Comparison of ENCODE assay signal across 25 cellular contexts in the genomic region with DNA sequence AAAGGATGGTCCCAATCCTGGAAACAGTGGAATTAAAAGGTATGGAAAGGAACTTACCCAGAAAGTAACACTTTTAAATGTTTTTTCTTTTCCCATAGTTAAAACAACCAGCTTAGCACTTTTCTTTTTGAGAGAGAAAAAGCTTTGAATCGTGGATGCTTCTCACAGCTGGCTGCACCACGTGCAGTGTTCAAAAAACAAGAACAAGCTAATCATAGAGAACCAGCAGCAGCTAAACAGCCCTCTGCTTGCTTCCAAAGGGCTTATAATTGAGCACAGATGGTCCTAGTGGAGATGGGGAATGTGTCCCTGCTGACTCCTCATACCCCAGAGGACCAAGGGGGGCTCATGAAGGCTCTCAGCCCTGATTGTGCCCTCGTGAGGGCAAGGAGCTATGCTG. TPM values are rescaled to one million over a fixed set of nuclear protein-coding genes. Genes with fewer than 3 reads are reported as not detected.
DNase-seq lines count a peak whose midpoint lies in the region; ATAC-seq and TF ChIP-seq lines count a peak whose summit lies in the region.
"Had no signal": no experiment of that assay in that cellular context is flagged by ENCODE, and none has a peak within 500 bp of the region (broad histone marks: within the 10 kb centered on the region; RNA-seq: fewer than 3 reads in every experiment).

No MANE protein-coding gene starts in this region.

- no peaks in the 10 kb centered on the region for H3K9me3 Mint-ChIP-seq in activated naive CD4-positive, alpha-beta T cell treated with anti-CD3 and anti-CD28 coated beads, Interleukin-2, amount 50 U/mL, for 24 hours

- TF ChIP-seq CTCF in tibial artery (IDR thresholded peaks at IDR 0.05), result no peak

- DNase-seq in activated naive CD4-positive, alpha-beta T cell treated with Interleukin-2 at 50 U/mL for 16 hours, result no peak
- DNase-seq in NCI-H69 (lab: John Stamatoyannopoulos, UW) (peak; percentile 70), fibroblast of gingiva (ENCODE audit: low read depth) (peak; percentile 31), tibial artery (no peak), GM03348 (ENCODE audit: low spot score) (no peak)
- DNase-seq: activated CD4-positive, alpha-beta T cell treated with anti-CD3 and anti-CD28 coated beads for 4 hours; COR-L47; GF-D8; HCEC 1CT; KBM-7; MG63; NCI-H1105 treated with DMSO at 0.1 percent for 48 hours; NCI-H2029 treated with DMSO at 0.1 percent for 48 hours; NCI-H446 treated with DMSO at 0.1 percent for 48 hours; occipital lobe; PC-3; Right ventricle myocardium superior; stimulated activated naive CD8-positive, alpha-beta T cell treated with anti-CD3 and anti-CD28 coated beads, Interleukin-15, Interleukin-2, amounts not matched to agents 100 U/mL and 50 U/mL, for 24 hours; transverse colon had no signal

- H3K9me3 ChIP-seq in tibial artery, result no peaks in the 10 kb centered on the region
- H3K9me3 ChIP-seq: A549, MG63, transverse colon had no signal

- no peak for ATAC-seq in HG02840 (IDR thresholded peaks at IDR 0.05; ENCODE audit: low FRiP score, unreplicated experiment)
- ATAC-seq: A549; PC-3; stimulated activated naive CD8-positive, alpha-beta T cell treated with anti-CD3 and anti-CD28 coated beads, Interleukin-15, Interleukin-2, amounts not matched to agents 100 U/mL and 50 U/mL, for 24 hours had no signal

- H3K27ac Mint-ChIP-seq in activated naive CD4-positive, alpha-beta T cell treated with anti-CD3 and anti-CD28 coated beads, Interleukin-2, amount 50 U/mL, for 24 hours, result peak overlapping the region; percentile 72
- H3K27ac Mint-ChIP-seq: B cell had no signal

- intact Hi-C loops in tibial artery (cut with DNase I; ENCODE audit: low total_unique reads), result no loop called here

- H3K4me1 Mint-ChIP-seq in activated naive CD4-positive, alpha-beta T cell treated with anti-CD3 and anti-CD28 coated beads, Interleukin-2, amount 50 U/mL, for 24 hours, result peaks cover 9% of the 10 kb centered on the region

- H3K4me3 Mint-ChIP-seq in activated naive CD4-positive, alpha-beta T cell treated with anti-CD3 and anti-CD28 coated beads, Interleukin-2, amount 50 U/mL, for 24 hours, result no peak overlapping the region
- H3K4me3 Mint-ChIP-seq: B cell had no signal

- peaks cover 39 to 56% (median 47%) of the 10 kb centered on the region in 3 donors for H3K36me3 ChIP-seq in tibial artery

- H3K27me3 ChIP-seq in tibial artery, result no peaks in the 10 kb centered on the region
- H3K27me3 ChIP-seq: MG63, transverse colon had no signal

- H3K27me3 Mint-ChIP-seq in activated naive CD4-positive, alpha-beta T cell treated with anti-CD3 and anti-CD28 coated beads, Interleukin-2, amount 50 U/mL, for 24 hours, result no peaks in the 10 kb centered on the region
- H3K27me3 Mint-ChIP-seq: B cell had no signal

- peaks cover 3% of the 10 kb centered on the region for H3K36me3 Mint-ChIP-seq in activated naive CD4-positive, alpha-beta T cell treated with anti-CD3 and anti-CD28 coated beads, Interleukin-2, amount 50 U/mL, for 24 hours

- H3K4me3 ChIP-seq in tibial artery, result no peak overlapping the region
- H3K4me3 ChIP-seq: A549, MG63, transverse colon had no signal

- H3K27ac ChIP-seq in temporal lobe (ENCODE audit: low read depth, low read length), result peak overlapping the region; percentile 94
- no peak overlapping the region for H3K27ac ChIP-seq in tibial artery
- H3K27ac ChIP-seq: A549, transverse colon, VCaP had no signal

- H3K4me1 ChIP-seq in tibial artery, result no peaks in the 10 kb centered on the region
- H3K4me1 ChIP-seq: A549, transverse colon had no signal

RNA-seq across cellular contexts. Expression of a gene that starts 26.4 kb away (rescaled TPM):
- 12.3 TPM for total RNA-seq in temporal lobe

RNA-seq across cellular contexts. Expression of a gene that starts 48.3 kb away (rescaled TPM):
- total RNA-seq in temporal lobe, result 0.25 TPM

Comparison
In these comparisons a context has a peak if more than half of its experiments do, and no peak if none do; other contexts are left out.
1. DNase-seq: peak in NCI-H69 (single experiment) and fibroblast of gingiva (single experiment); none in activated naive CD4-positive, alpha-beta T cell treated with Interleukin-2 at 50 U/mL for 16 hours (single experiment), tibial artery (0 of 2) and GM03348 (single experiment).